13 cellular contexts compared by ENCODE assay signal in genomic region chr2:24830351-24830750, GRCh38. TPM values are rescaled to one million over a fixed set of nuclear protein-coding genes. Genes with fewer than 3 reads are reported as not detected.
DNase-seq lines count a peak whose midpoint lies in the region; ATAC-seq, FAIRE-seq and TF ChIP-seq lines count a peak whose summit lies in the region.
"Had no signal": no experiment of that assay in that cellular context is flagged by ENCODE, and none has a peak within 500 bp of the region (broad histone marks: within the 10 kb centered on the region; RNA-seq: fewer than 3 reads in every experiment).

No MANE protein-coding gene starts in this region.

- no peak overlapping the region for H2BK5ac ChIP-seq in H1 (ENCODE audit: low read depth, low read length)

- H3K4me1 ChIP-seq in DND-41 (ENCODE audit: insufficient read depth, low read length) (no peaks in the 10 kb centered on the region), H1 (replicated peaks in 1 of 4; ENCODE audit: control insufficient read depth in 3 of 4, insufficient read depth in 4 of 4, low read length in 3 of 4) (peaks cover 2 to 22% (median 12%) of the 10 kb centered on the region in 4 experiments; a peak in 6 of 7 replicates), kidney (ENCODE audit: control insufficient read depth in 1 of 2, insufficient read depth in 1 of 2, low read depth in 1 of 2, low read length in 2 of 2) (peaks cover 5 to 6% of the 10 kb centered on the region in 2 donors)

- no peak overlapping the region for H4K5ac ChIP-seq in H1 (ENCODE audit: insufficient read length, low read depth, low read length)

- no peaks in the 10 kb centered on the region for H3K27me3 ChIP-seq in DND-41 (ENCODE audit: insufficient read depth, low read length, poor library complexity)
- H3K27me3 ChIP-seq in H1 (replicated peaks in 1 of 4; ENCODE audit: control insufficient read depth in 3 of 4, extremely low read depth in 1 of 4, insufficient read depth in 3 of 4, low read length in 3 of 4), result no peaks in the 10 kb centered on the region
- H3K27me3 ChIP-seq: thyroid gland had no signal

- peak; percentile 49 to 60 for TF ChIP-seq RAD21 in H1 (IDR thresholded peaks at IDR 0.05 in 1 of 2, conservative IDR thresholded peaks at IDR 0.05 in 1 of 2; ENCODE audit: low read depth in 2 of 2, low read length in 2 of 2)

- no peak for TF ChIP-seq EP300 in H1 (IDR thresholded peaks at IDR 0.05; ENCODE audit: borderline replicate concordance in 1 of 2, low read depth in 2 of 2, low read length in 2 of 2)

- TF ChIP-seq CTCF in DND-41 (IDR thresholded peaks at IDR 0.05; ENCODE audit: borderline replicate concordance, extremely low read depth, low read length, poor library complexity, severe bottlenecking), result peak; percentile 12
- TF ChIP-seq CTCF in H1 (IDR thresholded peaks at IDR 0.05; ENCODE audit: control extremely low read depth in 1 of 3, insufficient read depth in 1 of 3, low read depth in 1 of 3, low read length in 3 of 3), result peak in 2 of 3 experiments; percentile 25 to 41; a peak in 2 of 4 replicates
- no peak for TF ChIP-seq CTCF in kidney (IDR thresholded peaks at IDR 0.05; ENCODE audit: borderline replicate concordance, extremely low read depth, insufficient read depth)

- no peak overlapping the region for H2BK120ac ChIP-seq in H1 (replicated peaks; ENCODE audit: low read depth, low read length)

- 89% methylated on average over 5 of the region's 5 CpGs; no CpG with 5 or more reads in 1 of the 2 experiments for WGBS in H1 (ENCODE audit: extremely low coverage in 1 of 2, insufficient coverage in 1 of 2, insufficient read length in 1 of 2, insufficient replicate concordance in 2 of 2, low coverage in 1 of 2, low lambda C conversion rate in 2 of 2, missing lambda C conversion rate in 1 of 2), 2 experiments

- no peak overlapping the region for H3K4me3 ChIP-seq in DND-41 (ENCODE audit: low read depth in 1 of 2, low read length in 2 of 2)
- H3K4me3 ChIP-seq in H1 (ENCODE audit: extremely low read depth in 1 of 4, insufficient read depth in 2 of 4, low read depth in 3 of 4, low read length in 4 of 4), result no peak overlapping the region
- H3K4me3 ChIP-seq in kidney (ENCODE audit: low read length in 2 of 2), result no peak overlapping the region
- H3K4me3 ChIP-seq: thyroid gland had no signal

- no peak overlapping the region for H2AK5ac ChIP-seq in H1 (ENCODE audit: low read depth, low read length)

- no peaks in the 10 kb centered on the region for H3K79me1 ChIP-seq in H1 (ENCODE audit: low read depth, low read length)

- no peak overlapping the region for H3K14ac ChIP-seq in H1 (ENCODE audit: insufficient read length)

- no peak overlapping the region for H3K23ac ChIP-seq in H1 (ENCODE audit: insufficient read length)

- H2BK20ac ChIP-seq in H1 (ENCODE audit: low read length), result no peak overlapping the region

- ATAC-seq in DND-41 (ENCODE audit: insufficient read depth, low read depth) (no peak), GM18511 (IDR thresholded peaks at IDR 0.05; ENCODE audit: unreplicated experiment) (no peak)
- ATAC-seq: left ventricle myocardium superior, T-helper 17 cell had no signal

- POLR2A ChIA-PET in H1 (lab: Charles Lee; ENCODE audit: partially characterized antibody), result no interaction called here

- no peak overlapping the region for H3K56ac ChIP-seq in H1 (replicated peaks; ENCODE audit: insufficient read length, low read depth, low read length)

- H3K23me2 ChIP-seq in H1 (ENCODE audit: low read depth, low read length), result 0 out of 2 replicates have a peak, but pooled peaks cover 2% of the 10 kb centered on the region

- H4K8ac ChIP-seq in H1 (ENCODE audit: extremely low read depth, insufficient read depth, low read length), result no peak overlapping the region

- DNase-seq in DND-41, result no peak
- DNase-seq in HuH-7 (ENCODE audit: low spot score), result peak; percentile 65
- no peak for DNase-seq in H1 (ENCODE audit: low read depth in 1 of 2, low spot score in 2 of 2)
- peak; percentile 71 for DNase-seq in pons (ENCODE audit: low spot score)
- DNase-seq in activated CD4-positive, alpha-beta T cell treated with anti-CD3 and anti-CD28 coated beads, Interleukin-2, amount 50 U/mL, for 48 hours, result no peak
- no peak for DNase-seq in kidney
- DNase-seq: amniotic stem cell, left ventricle myocardium superior, MV-4-11, T-helper 17 cell, thyroid gland had no signal

- H4K91ac ChIP-seq in H1 (replicated peaks; ENCODE audit: insufficient read length, low read length), result no peak overlapping the region

- H3K36me3 ChIP-seq in DND-41 (ENCODE audit: insufficient read depth, low read length) (peaks cover 73% of the 10 kb centered on the region), H1 (ENCODE audit: control insufficient read depth in 2 of 4, insufficient read depth in 4 of 4, low read length in 3 of 4) (peaks cover 0 to 17% (median under 1%) of the 10 kb centered on the region in 4 experiments; a peak in 3 of 8 replicates), kidney (ENCODE audit: control insufficient read depth in 1 of 2, insufficient read depth in 2 of 2, low read length in 2 of 2) (no peaks in the 10 kb centered on the region)
- H3K36me3 ChIP-seq: thyroid gland had no signal

- H3K4me2 ChIP-seq in DND-41 (ENCODE audit: insufficient read depth, low read length), result no peak overlapping the region
- no peak overlapping the region for H3K4me2 ChIP-seq in H1 (ENCODE audit: insufficient read depth in 1 of 2, low read depth in 2 of 2, low read length in 2 of 2)

- no peak overlapping the region for H3K4ac ChIP-seq in H1 (replicated peaks; ENCODE audit: insufficient read length, low read depth, low read length)

- no peak overlapping the region for H2BK15ac ChIP-seq in H1 (ENCODE audit: low read length)

- no peak overlapping the region for H2BK12ac ChIP-seq in H1 (ENCODE audit: low read depth, low read length)

- H3K9me3 ChIP-seq in DND-41 (ENCODE audit: insufficient read depth, low read length, severe bottlenecking), result no peaks in the 10 kb centered on the region
- H3K9me3 ChIP-seq in H1 (ENCODE audit: insufficient read depth in 2 of 2, low read depth in 1 of 2, low read length in 1 of 2), result peaks cover 2 to 13% of the 10 kb centered on the region in 2 experiments; a peak in 1 of 4 replicates
- no peaks in the 10 kb centered on the region for H3K9me3 ChIP-seq in kidney (ENCODE audit: control insufficient read depth in 1 of 2, low read length in 2 of 2)
- H3K9me3 ChIP-seq: thyroid gland had no signal

- no peaks in the 10 kb centered on the region for H3K79me2 ChIP-seq in DND-41 (ENCODE audit: insufficient read depth, low read length)
- H3K79me2 ChIP-seq in H1 (ENCODE audit: control insufficient read depth in 1 of 2, insufficient read depth in 2 of 2, low read length in 2 of 2), result no peaks in the 10 kb centered on the region
- H3K79me2 ChIP-seq: parathyroid adenoma had no signal

- H4K20me1 ChIP-seq in DND-41 (ENCODE audit: insufficient read depth, low read length) (peaks cover 14% of the 10 kb centered on the region), H1 (replicated peaks in 1 of 2; ENCODE audit: control insufficient read depth in 1 of 2, insufficient read depth in 2 of 2, low read length in 2 of 2) (peaks cover 0 to 3% of the 10 kb centered on the region in 2 experiments)

- CTCF ChIA-PET in H1 (lab: Charles Lee; ENCODE audit: partially characterized antibody), result interaction anchor here (0.7 to 4.6 kb wide), 16 partner anchors 11 to 421 kb away, joined by 3 to 30 read pairs (median 4); no protein-coding TSS in a partner anchor

- no peak overlapping the region for H3K9ac ChIP-seq in DND-41 (ENCODE audit: low read depth, low read length)
- no peak overlapping the region for H3K9ac ChIP-seq in H1 (replicated peaks in 1 of 4; ENCODE audit: extremely low read depth in 1 of 4, low read depth in 3 of 4, low read length in 3 of 4)
- no peak overlapping the region for H3K9ac ChIP-seq in kidney (ENCODE audit: low read length in 2 of 2)
- H3K9ac ChIP-seq: parathyroid adenoma had no signal

- no peak for TF ChIP-seq POLR2A in H1 (IDR thresholded peaks at IDR 0.05; ENCODE audit: control extremely low read depth in 1 of 2, low read depth in 2 of 2, low read length in 2 of 2)

- intact Hi-C loops in kidney (cut with DNase I), result no loop called here

- H2AFZ ChIP-seq in DND-41 (ENCODE audit: low read depth, low read length), result no peak overlapping the region
- H2AFZ ChIP-seq in H1 (ENCODE audit: low read length), result no peak overlapping the region
- H2AFZ ChIP-seq: parathyroid adenoma had no signal

- FAIRE-seq in H1 (lab: Jason Lieb, UNC), result no peak
- FAIRE-seq in kidney (lab: Jason Lieb, UNC), result no peak

- no peak overlapping the region for H3K27ac ChIP-seq in DND-41 (ENCODE audit: low read length)
- no peak overlapping the region for H3K27ac ChIP-seq in H1 (ENCODE audit: low read depth, low read length)
- no peak overlapping the region for H3K27ac ChIP-seq in kidney (ENCODE audit: low read depth in 2 of 2, low read length in 2 of 2)
- H3K27ac ChIP-seq: parathyroid adenoma, thyroid gland had no signal

- no peak overlapping the region for H3K18ac ChIP-seq in H1 (ENCODE audit: extremely low read depth, low read length)

TF ChIP-seq in H1, 55 proteins besides CTCF, POLR2A, EP300 and RAD21 (continues in another document):
- TF ChIP-seq BRCA1 (IDR thresholded peaks at IDR 0.05; ENCODE audit: low read depth, low read length) (no peak), POU5F1 (IDR thresholded peaks at IDR 0.05; ENCODE audit: low read depth, low read length) (no peak)

RNA-seq across cellular contexts. Expression of gene CENPO, which starts 37.1 kb away (rescaled TPM):
- 46.3 and 47.0 TPM in 2 replicates for total RNA-seq in H1 (2021; fragmentation: NEBNext Ultra II Directional; extraction: Animal tissue kit (Norgen Biotek cat#: 25700))
- polyA plus RNA-seq in H1 (2011; rRNA removed) (34.4 and 36.1 TPM in 2 replicates), kidney (ENCODE audit: insufficient read depth, low read depth, low replicate concordance) (1.5 TPM)
- 40.9 TPM for polyA plus RNA-seq in H1 (2011; cell fraction: cytosol; rRNA removed)
- 61.8 TPM for polyA plus RNA-seq in H1 (2011; cell fraction: nucleus; rRNA removed)
- polyA plus RNA-seq in H1 (2012, experiment 1 of 2), result 34.0 to 45.9 TPM (median 38.7 TPM) in 4 replicates
- polyA plus RNA-seq in H1 (2012, experiment 2 of 2), result 25.7 TPM
- 24.5 TPM for polyA plus RNA-seq in H1 (2013, experiment 1 of 2)
- polyA plus RNA-seq in H1 (2013, experiment 2 of 2), result 24.1 TPM
- polyA minus RNA-seq in H1 (2011; rRNA and poly(A)+ RNA removed), result 82.8 and 83.4 TPM in 2 replicates
- 34.1 TPM for polyA minus RNA-seq in H1 (2011; cell fraction: cytosol; rRNA and poly(A)+ RNA removed)
- polyA minus RNA-seq in H1 (2011; cell fraction: nucleus; rRNA and poly(A)+ RNA removed), result 86.2 TPM
- 5.7 TPM for total RNA-seq in kidney

RNA-seq across cellular contexts. Expression of gene PTRHD1, which starts 37.2 kb away (rescaled TPM):
- total RNA-seq in H1 (2021; fragmentation: NEBNext Ultra II Directional; extraction: Animal tissue kit (Norgen Biotek cat#: 25700)), result 46.2 and 48.6 TPM in 2 replicates
- 91.9 and 101 TPM in 2 replicates for polyA plus RNA-seq in H1 (2011; rRNA removed)
- 80.9 TPM for polyA plus RNA-seq in H1 (2011; cell fraction: cytosol; rRNA removed)
- polyA plus RNA-seq in H1 (2011; cell fraction: nucleus; rRNA removed), result 58.7 TPM
- 72.5 to 81.1 TPM (median 75.3 TPM) in 4 replicates for polyA plus RNA-seq in H1 (2012, experiment 1 of 2)
- 52.9 TPM for polyA plus RNA-seq in H1 (2012, experiment 2 of 2)
- 89.7 TPM for polyA plus RNA-seq in H1 (2013, experiment 1 of 2)
- polyA plus RNA-seq in H1 (2013, experiment 2 of 2), result 84.1 TPM
- polyA minus RNA-seq in H1 (2011; rRNA and poly(A)+ RNA removed), result 18.9 and 21.6 TPM in 2 replicates
- 12.1 TPM for polyA minus RNA-seq in H1 (2011; cell fraction: cytosol; rRNA and poly(A)+ RNA removed)
- polyA minus RNA-seq in H1 (2011; cell fraction: nucleus; rRNA and poly(A)+ RNA removed), result 22.8 TPM
- total RNA-seq in kidney, result 21.7 TPM
- polyA plus RNA-seq in kidney (ENCODE audit: insufficient read depth, low read depth, low replicate concordance), result 56.4 TPM

Comparison
In these comparisons a context has a peak if more than half of its experiments do, and no peak if none do; other contexts are left out.
1. DNase-seq: peak in HuH-7 (single experiment) and pons (single experiment); none in DND-41 (single experiment), H1 (0 of 2), activated CD4-positive, alpha-beta T cell treated with anti-CD3 and anti-CD28 coated beads, Interleukin-2, amount 50 U/mL, for 48 hours (0 of 2) and kidney (single experiment).